In the genomic region with DNA sequence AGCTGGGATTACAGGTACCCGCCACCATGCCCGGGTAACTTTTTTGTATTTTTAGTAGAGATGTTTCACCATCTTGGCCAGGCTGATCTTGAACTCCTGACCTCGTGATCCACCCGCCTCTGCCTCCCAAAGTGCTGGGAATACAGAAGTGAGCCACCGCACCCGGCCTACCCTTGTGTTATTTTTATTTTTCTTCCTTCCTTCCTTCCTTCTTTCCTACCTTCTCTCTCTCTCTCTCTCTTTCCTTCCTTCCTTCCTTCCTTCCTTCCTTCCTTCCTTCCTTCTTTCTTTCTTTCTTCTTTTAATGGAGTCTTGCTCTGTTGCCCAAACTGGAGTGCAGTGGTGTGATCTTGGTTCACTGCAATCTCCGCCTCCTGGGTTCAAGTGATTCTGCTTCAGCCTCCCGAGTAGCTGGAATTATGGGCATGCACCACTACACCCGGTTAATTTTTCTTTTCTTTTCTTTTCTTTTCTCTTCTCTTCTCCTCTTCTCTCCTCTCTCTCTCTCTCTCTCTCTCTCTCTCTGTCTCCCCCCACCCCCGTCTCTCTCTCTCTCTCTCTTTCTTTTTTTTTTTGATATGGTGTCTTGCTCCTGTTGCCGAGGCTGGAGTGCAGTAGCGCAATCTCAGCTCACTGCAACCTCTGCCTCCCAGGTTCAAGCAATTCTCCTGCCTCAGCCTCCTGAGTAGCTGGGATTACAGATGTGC, we compare ENCODE assay signal across 6 cellular contexts. TPM values are rescaled to one million over a fixed set of nuclear protein-coding genes. Genes with fewer than 3 reads are reported as not detected.
"Had no signal": no experiment of that assay in that cellular context is flagged by ENCODE, and none has a peak within 500 bp of the region (broad histone marks: within the 10 kb centered on the region; RNA-seq: fewer than 3 reads in every experiment).

No MANE protein-coding gene starts in this region.

RNA-seq across cellular contexts. Expression of a gene that starts 23.1 kb away (rescaled TPM):
- polyA plus RNA-seq: neural cell had no signal

RNA-seq across cellular contexts. Expression of a gene that starts 29.3 kb away (rescaled TPM):
- total RNA-seq: fibroblast of lung, occipital lobe, pulmonary artery endothelial cell, thoracic aorta, tibial nerve had no signal
- polyA plus RNA-seq: fibroblast of lung, neural cell had no signal
